ENCODE assay signal across 8 cellular contexts in the genomic region with DNA sequence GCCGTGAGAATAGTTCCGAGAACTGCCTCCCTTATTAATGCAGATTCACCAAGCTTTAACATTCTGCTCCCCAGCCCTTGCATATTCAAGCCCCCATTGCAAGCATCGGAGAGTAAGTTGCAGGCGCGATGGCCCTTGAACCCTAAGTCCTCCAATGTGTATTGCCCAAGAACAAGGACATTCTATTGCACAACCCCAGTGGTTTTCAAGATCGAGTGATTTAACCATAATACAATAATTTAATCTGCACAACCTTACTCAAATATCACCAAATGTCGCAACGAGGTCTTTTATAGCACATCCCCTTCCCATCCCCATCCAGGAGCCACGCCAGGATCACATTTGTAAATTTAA. TPM values are rescaled to one million over a fixed set of nuclear protein-coding genes. Genes with fewer than 3 reads are reported as not detected.
DNase-seq lines count a peak whose midpoint lies in the region; ATAC-seq and TF ChIP-seq lines count a peak whose summit lies in the region.

No MANE protein-coding gene starts in this region.

- H3K4me3 ChIP-seq in HL-60 (replicated peaks; ENCODE audit: insufficient read depth, low read length), result peak overlapping the region; percentile 60; the same call in 1 of the 2 replicates
- H3K4me3 ChIP-seq in iPS DF 6.9 (ENCODE audit: low read length), result peak overlapping the region; percentile 17; the same call in 1 of the 2 replicates
- peak overlapping the region in 3 of 7 experiments; percentile 51 to 64 (median 53) for H3K4me3 ChIP-seq in skin epidermis

- H3K4me1 ChIP-seq in iPS DF 6.9 (ENCODE audit: control insufficient read depth, insufficient read depth, low read length), result peaks cover 2% of the 10 kb centered on the region; the same call in 1 of the 2 replicates

- peak overlapping the region; percentile 83 for H3K4me3 Mint-ChIP-seq in activated naive CD8-positive, alpha-beta T cell treated with anti-CD3 and anti-CD28 coated beads for 36 hours

- no peak for TF ChIP-seq CTCF in HL-60 (IDR thresholded peaks at IDR 0.05; ENCODE audit: insufficient read depth, low read length)
- no peak for TF ChIP-seq CTCF in GM13977 (IDR thresholded peaks at IDR 0.05; ENCODE audit: extremely low read depth, insufficient read depth, missing control alignments)

- H3K27me3 Mint-ChIP-seq in activated naive CD8-positive, alpha-beta T cell treated with anti-CD3 and anti-CD28 coated beads for 36 hours, result no peaks in the 10 kb centered on the region

- H3K27ac ChIP-seq in HL-60 (replicated peaks) (no peak overlapping the region; the same call in 1 of the 2 replicates), iPS DF 6.9 (ENCODE audit: low read length) (no peak overlapping the region), skin epidermis (peak overlapping the region in 13 of 21 experiments; percentile 84 to 97 (median 93))

- no CpG with 5 or more reads among the region's 9 CpGs for WGBS in iPS DF 6.9 (ENCODE audit: insufficient coverage, insufficient read length)

- H3K27me3 ChIP-seq in HL-60 (ENCODE audit: insufficient read depth, poor library complexity, severe bottlenecking), result no peaks in the 10 kb centered on the region
- no peaks in the 10 kb centered on the region for H3K27me3 ChIP-seq in iPS DF 6.9 (ENCODE audit: control insufficient read depth, insufficient read depth, low read length)

- in situ Hi-C loops in GM13977 (cut with MboI; ENCODE audit: low pct_unique_long_range_greater_than_20kb, low sequenced_read_pairs, unreplicated experiment), result no loop called here

- H3K4me1 Mint-ChIP-seq in activated naive CD8-positive, alpha-beta T cell treated with anti-CD3 and anti-CD28 coated beads for 36 hours, result peaks cover 11% of the 10 kb centered on the region

- ATAC-seq in GM19452 (IDR thresholded peaks at IDR 0.05; ENCODE audit: unreplicated experiment), result no peak

- H3K36me3 ChIP-seq in iPS DF 6.9 (ENCODE audit: control insufficient read depth, insufficient read depth, low read length), result no peaks in the 10 kb centered on the region

- H3K36me3 Mint-ChIP-seq in activated naive CD8-positive, alpha-beta T cell treated with anti-CD3 and anti-CD28 coated beads for 36 hours, result no peaks in the 10 kb centered on the region

- H3K9me3 Mint-ChIP-seq in activated naive CD8-positive, alpha-beta T cell treated with anti-CD3 and anti-CD28 coated beads for 36 hours, result no peaks in the 10 kb centered on the region

- no peaks in the 10 kb centered on the region for H3K9me3 ChIP-seq in iPS DF 6.9 (ENCODE audit: control insufficient read depth, insufficient read depth, low read length)

- H3K27ac Mint-ChIP-seq in activated naive CD8-positive, alpha-beta T cell treated with anti-CD3 and anti-CD28 coated beads for 36 hours, result no peak overlapping the region

- DNase-seq in HL-60 (ENCODE audit: low read depth in 1 of 2, low spot score in 1 of 2) (no peak), iPS DF 6.9 (ENCODE audit: low read depth, low spot score) (no peak), HuH-7 (ENCODE audit: low spot score) (no peak), cerebellum (ENCODE audit: low spot score) (no peak), GM13977 (ENCODE audit: low spot score) (no peak)
- DNase-seq in activated naive CD8-positive, alpha-beta T cell treated with anti-CD3 and anti-CD28 coated beads for 36 hours, result no peak

RNA-seq across cellular contexts. Expression of a gene that starts 21.7 kb away (rescaled TPM):
- total RNA-seq in activated naive CD8-positive, alpha-beta T cell treated with anti-CD3 and anti-CD28 coated beads for 36 hours, result 1 to 10 TPM; 1.5 to 1.6 TPM
- total RNA-seq in cerebellum, result 47.4 TPM

Comparison
In these comparisons a context has a peak if more than half of its experiments do, and no peak if none do; other contexts are left out.
1. H3K27ac ChIP-seq: peak in skin epidermis (13 of 21); none in HL-60 (single experiment) and iPS DF 6.9 (single experiment).
2. RNA of a gene that starts 21.7 kb away (total RNA-seq): 47.4 TPM in cerebellum (single experiment); 1.5 to 1.6 TPM in activated naive CD8-positive, alpha-beta T cell treated with anti-CD3 and anti-CD28 coated beads for 36 hours; every median in the first group is over 10 times any median in the second.